Comparison of ENCODE assay signal across 9 cellular contexts in genomic region chr2:52934354-52934898, GRCh38.
A peak's percentile ranks its signal among the peaks of the same experiment; 100 is the strongest.
DNase-seq lines count a peak whose midpoint lies in the region; ATAC-seq and TF ChIP-seq lines count a peak whose summit lies in the region.
"Had no signal": no experiment of that assay in that cellular context is flagged by ENCODE, and none has a peak within 500 bp of the region (broad histone marks: within the 10 kb centered on the region; RNA-seq: fewer than 3 reads in every experiment).

No MANE protein-coding gene starts in this region.

- H3K4me3 Mint-ChIP-seq in activated naive CD8-positive, alpha-beta T cell treated with anti-CD3 and anti-CD28 coated beads for 36 hours, result no peak overlapping the region

- H3K9me3 Mint-ChIP-seq in activated naive CD8-positive, alpha-beta T cell treated with anti-CD3 and anti-CD28 coated beads for 36 hours, result peaks cover 3% of the 10 kb centered on the region

- peaks cover 8% of the 10 kb centered on the region for H3K4me1 Mint-ChIP-seq in activated naive CD8-positive, alpha-beta T cell treated with anti-CD3 and anti-CD28 coated beads for 36 hours

- TF ChIP-seq POLR2A in uterus (IDR thresholded peaks at IDR 0.05), result no peak

- ATAC-seq in GM21381 (IDR thresholded peaks at IDR 0.05; ENCODE audit: unreplicated experiment) (peak; percentile 63), HG03558 (IDR thresholded peaks at IDR 0.05; ENCODE audit: extremely low read depth, unreplicated experiment) (peak; percentile 41)

- intact Hi-C loops in uterus (cut with DNase I; ENCODE audit: low total_unique reads), result no loop called here

- no peak overlapping the region for H3K4me3 ChIP-seq in uterus

- no peak overlapping the region for H3K27ac Mint-ChIP-seq in activated naive CD8-positive, alpha-beta T cell treated with anti-CD3 and anti-CD28 coated beads for 36 hours

- no peak overlapping the region for H3K27ac ChIP-seq in uterus

- no peaks in the 10 kb centered on the region for H3K9me3 ChIP-seq in uterus

- H3K4me1 ChIP-seq in uterus, result no peaks in the 10 kb centered on the region

- no peaks in the 10 kb centered on the region for H3K36me3 ChIP-seq in uterus

- no peak for TF ChIP-seq CTCF in uterus (IDR thresholded peaks at IDR 0.05)

- peak; percentile 77 for DNase-seq in A172 (ENCODE audit: low spot score)
- peak; percentile 50 for DNase-seq in dedifferentiated amniotic fluid mesenchymal stem cell (ENCODE audit: extremely low spot score)
- no peak for DNase-seq in stimulated activated CD4-positive, alpha-beta T cell treated with anti-CD3 and anti-CD28 coated beads, Interleukin-15, amount 100 ng/mL, for 24 hours
- no peak for DNase-seq in uterus
- DNase-seq in hepatic stellate cell (ENCODE audit: low spot score), result no peak
- no peak for DNase-seq in activated naive CD8-positive, alpha-beta T cell treated with anti-CD3 and anti-CD28 coated beads for 36 hours
- DNase-seq: activated CD4-positive, alpha-beta T cell treated with anti-CD3 and anti-CD28 coated beads for 1 hour had no signal

- H3K27me3 ChIP-seq in uterus, result no peaks in the 10 kb centered on the region

- H3K36me3 Mint-ChIP-seq in activated naive CD8-positive, alpha-beta T cell treated with anti-CD3 and anti-CD28 coated beads for 36 hours, result no peaks in the 10 kb centered on the region

- H3K27me3 Mint-ChIP-seq in activated naive CD8-positive, alpha-beta T cell treated with anti-CD3 and anti-CD28 coated beads for 36 hours, result no peaks in the 10 kb centered on the region

Comparison
In these comparisons a context has a peak if more than half of its experiments do, and no peak if none do; other contexts are left out.
1. DNase-seq: peak in A172 (single experiment) and dedifferentiated amniotic fluid mesenchymal stem cell (single experiment); none in stimulated activated CD4-positive, alpha-beta T cell treated with anti-CD3 and anti-CD28 coated beads, Interleukin-15, amount 100 ng/mL, for 24 hours (single experiment), uterus (0 of 2), hepatic stellate cell (single experiment) and activated naive CD8-positive, alpha-beta T cell treated with anti-CD3 and anti-CD28 coated beads for 36 hours (single experiment).